In genomic region chr5:133525048-133525447, GRCh38 we compare ENCODE assay signal across 16 cellular contexts.
DNase-seq lines count a peak whose midpoint lies in the region; ATAC-seq and TF ChIP-seq lines count a peak whose summit lies in the region.
"Had no signal": no experiment of that assay in that cellular context is flagged by ENCODE, and none has a peak within 500 bp of the region (broad histone marks: within the 10 kb centered on the region; RNA-seq: fewer than 3 reads in every experiment).

No MANE protein-coding gene starts in this region.

- no peaks in the 10 kb centered on the region for H3K9me3 ChIP-seq in prostate gland
- H3K9me3 ChIP-seq: BLaER1 had no signal

- H3K27me3 Mint-ChIP-seq in GM23338 (ENCODE audit: insufficient read depth, low read depth, poor library complexity) (no peaks in the 10 kb centered on the region), glutamatergic neuron (ENCODE audit: unreplicated experiment) (peaks cover 8% of the 10 kb centered on the region)
- peaks cover 22 to 24% of the 10 kb centered on the region in 2 donors for H3K27me3 Mint-ChIP-seq in stimulated activated naive B cell treated with anti-CD40 and anti-IgM and Interleukin-4, amounts not matched to agents 10 μg/mL and 1 μg/mL and 100 μg/mL, for 72 hours

- H3K36me3 Mint-ChIP-seq in GM23338 (ENCODE audit: low read depth) (no peaks in the 10 kb centered on the region), glutamatergic neuron (ENCODE audit: unreplicated experiment) (no peaks in the 10 kb centered on the region)
- H3K36me3 Mint-ChIP-seq in stimulated activated naive B cell treated with anti-CD40 and anti-IgM and Interleukin-4, amounts not matched to agents 10 μg/mL and 1 μg/mL and 100 μg/mL, for 72 hours, result no peaks in the 10 kb centered on the region
- H3K36me3 Mint-ChIP-seq: CD14-positive monocyte; CD4-positive, alpha-beta memory T cell had no signal

- DNase-seq in GM23338 (ENCODE audit: low spot score), result no peak
- DNase-seq in astrocyte of the hippocampus (ENCODE audit: low read depth, low spot score), result peak; percentile 53
- no peak for DNase-seq in glutamatergic neuron
- no peak for DNase-seq in stimulated activated naive B cell treated with anti-CD40 and anti-IgM and Interleukin-4, amounts not matched to agents 10 μg/mL and 1 μg/mL and 100 μg/mL, for 72 hours
- DNase-seq in prostate gland (ENCODE audit: low spot score), result no peak
- no peak for DNase-seq in activated CD8-positive, alpha-beta memory T cell treated with anti-CD3 and anti-CD28 coated beads, Interleukin-2, amount 50 U/mL, for 4 hours
- DNase-seq: 8988T; CD4-positive, alpha-beta memory T cell; DMS153; DMS79; GDM1; H9 had no signal

- H3K27me3 ChIP-seq in GM23338 (ENCODE audit: insufficient read depth), result no peaks in the 10 kb centered on the region
- no peaks in the 10 kb centered on the region for H3K27me3 ChIP-seq in prostate gland (replicated peaks; ENCODE audit: insufficient read depth)
- H3K27me3 ChIP-seq: BLaER1 had no signal

- intact Hi-C loops in prostate gland (cut with DNase I), result no loop called here

- TF ChIP-seq CTCF in GM23338 (conservative IDR thresholded peaks at IDR 0.05; ENCODE audit: low read depth in 2 of 2) (no peak), glutamatergic neuron (IDR thresholded peaks at IDR 0.05; ENCODE audit: partially characterized antibody, unreplicated experiment) (no peak), prostate gland (IDR thresholded peaks at IDR 0.05) (no peak)

- H3K4me2 ChIP-seq in GM23338, result no peak overlapping the region
- H3K4me2 ChIP-seq: BLaER1 had no signal

- no peak overlapping the region for H3K27ac Mint-ChIP-seq in GM23338
- peak overlapping the region; percentile 40 for H3K27ac Mint-ChIP-seq in glutamatergic neuron (ENCODE audit: unreplicated experiment)
- peak overlapping the region; percentile 48 for H3K27ac Mint-ChIP-seq in stimulated activated naive B cell treated with anti-CD40 and anti-IgM and Interleukin-4, amounts not matched to agents 10 μg/mL and 1 μg/mL and 100 μg/mL, for 72 hours
- H3K27ac Mint-ChIP-seq: CD14-positive monocyte; CD4-positive, alpha-beta memory T cell; H9 had no signal

- H3F3A ChIP-seq in GM23338 (replicated peaks; ENCODE audit: low read depth), result no peaks in the 10 kb centered on the region

- H3K4me3 Mint-ChIP-seq in GM23338, result no peak overlapping the region; the same call in 2 of the 3 replicates
- H3K4me3 Mint-ChIP-seq in glutamatergic neuron (ENCODE audit: unreplicated experiment), result peak overlapping the region; percentile 10
- H3K4me3 Mint-ChIP-seq in stimulated activated naive B cell treated with anti-CD40 and anti-IgM and Interleukin-4, amounts not matched to agents 10 μg/mL and 1 μg/mL and 100 μg/mL, for 72 hours, result no peak overlapping the region
- H3K4me3 Mint-ChIP-seq: CD14-positive monocyte; CD4-positive, alpha-beta memory T cell; H9 had no signal

- 0 out of 2 replicates have a peak overlapping the region, but pooled peaks have one; percentile 43 for H2AFZ ChIP-seq in GM23338

- peaks cover 6% of the 10 kb centered on the region; the same call in 1 of the 2 replicates for H3K9me2 ChIP-seq in GM23338 (ENCODE audit: insufficient read depth)

- H3K4me1 ChIP-seq in GM23338 (ENCODE audit: insufficient read depth) (peaks cover 12% of the 10 kb centered on the region), prostate gland (replicated peaks) (no peaks in the 10 kb centered on the region)
- H3K4me1 ChIP-seq: BLaER1 had no signal

- H4K20me1 ChIP-seq in GM23338 (replicated peaks; ENCODE audit: insufficient read depth), result no peaks in the 10 kb centered on the region
- H4K20me1 ChIP-seq: BLaER1 had no signal

- no peaks in the 10 kb centered on the region for H3K79me2 ChIP-seq in GM23338 (replicated peaks; ENCODE audit: insufficient read depth)

- TF ChIP-seq POLR2A in prostate gland (IDR thresholded peaks at IDR 0.05), result no peak

- no peak; the same call in 2 of the 3 replicates for ATAC-seq in GM23338
- ATAC-seq in stimulated activated naive B cell treated with anti-CD40 and anti-IgM and Interleukin-4, amounts not matched to agents 10 μg/mL and 1 μg/mL and 100 μg/mL, for 72 hours (replicated peaks), result no peak
- ATAC-seq in GM18498 (IDR thresholded peaks at IDR 0.05; ENCODE audit: unreplicated experiment), result no peak

- WGBS in prostate gland, result 89% methylated on average over 6 of the region's 6 CpGs

- H3K36me3 ChIP-seq in GM23338 (ENCODE audit: insufficient read depth) (no peaks in the 10 kb centered on the region), prostate gland (no peaks in the 10 kb centered on the region)
- H3K36me3 ChIP-seq: BLaER1 had no signal

- no peak overlapping the region for H3K4me3 ChIP-seq in GM23338
- no peak overlapping the region for H3K4me3 ChIP-seq in prostate gland
- H3K4me3 ChIP-seq: BLaER1 had no signal

- H3K9me3 Mint-ChIP-seq in GM23338, result no peaks in the 10 kb centered on the region
- peaks cover 21% of the 10 kb centered on the region for H3K9me3 Mint-ChIP-seq in glutamatergic neuron (ENCODE audit: unreplicated experiment)
- H3K9me3 Mint-ChIP-seq in stimulated activated naive B cell treated with anti-CD40 and anti-IgM and Interleukin-4, amounts not matched to agents 10 μg/mL and 1 μg/mL and 100 μg/mL, for 72 hours, result no peaks in the 10 kb centered on the region
- H3K9me3 Mint-ChIP-seq: CD4-positive, alpha-beta memory T cell; H9 had no signal

- H3K27ac ChIP-seq in GM23338 (ENCODE audit: low read depth) (no peak overlapping the region), prostate gland (no peak overlapping the region)
- H3K27ac ChIP-seq: BLaER1, HL-60 had no signal

- peaks cover 26% of the 10 kb centered on the region for H3K4me1 Mint-ChIP-seq in GM23338
- H3K4me1 Mint-ChIP-seq in glutamatergic neuron (ENCODE audit: low read depth, unreplicated experiment), result peaks cover 51% of the 10 kb centered on the region
- peaks cover 0 to 10% of the 10 kb centered on the region in 2 donors for H3K4me1 Mint-ChIP-seq in stimulated activated naive B cell treated with anti-CD40 and anti-IgM and Interleukin-4, amounts not matched to agents 10 μg/mL and 1 μg/mL and 100 μg/mL, for 72 hours
- H3K4me1 Mint-ChIP-seq: CD4-positive, alpha-beta memory T cell had no signal

TF ChIP-seq in GM23338, 12 proteins besides CTCF, POLR2A, EP300 and RAD21:
- TF ChIP-seq ETS1 (IDR thresholded peaks at IDR 0.05), result no peak
- TF ChIP-seq ZNF331 (CRISPR knock-in tag; IDR thresholded peaks at IDR 0.05; ENCODE audit: low read depth), result no peak
- no peak for TF ChIP-seq ZNF114 (CRISPR knock-in tag; IDR thresholded peaks at IDR 0.05)
- TF ChIP-seq REST (IDR thresholded peaks at IDR 0.05; ENCODE audit: unreplicated experiment), result no peak
- no peak for TF ChIP-seq EZH2phosphoT487 (IDR thresholded peaks at IDR 0.05; ENCODE audit: unreplicated experiment)
- TF ChIP-seq STAT1 (IDR thresholded peaks at IDR 0.05; ENCODE audit: unreplicated experiment), result no peak
TF ChIP-seq in GM23338: peak in this region for 0.
